Comparison of ENCODE assay signal across 29 cellular contexts in genomic region chr15:87917480-87917879, GRCh38.
"Had no signal": no experiment of that assay in that cellular context is flagged by ENCODE, and none has a peak within 500 bp of the region (broad histone marks: within the 10 kb centered on the region; RNA-seq: fewer than 3 reads in every experiment).

No MANE protein-coding gene starts in this region.

- H3K36me3 ChIP-seq: adrenal gland, cardiac muscle cell, colonic mucosa, esophagus muscularis mucosa, gastrocnemius medialis, heart left ventricle had no signal

- H3K27ac ChIP-seq: adrenal gland, body of pancreas, cardiac muscle cell, colonic mucosa, esophagus muscularis mucosa, foreskin keratinocyte, gastrocnemius medialis, heart left ventricle, VCaP had no signal

- H3K4me1 ChIP-seq: adrenal gland, body of pancreas, colonic mucosa, esophagus muscularis mucosa, foreskin keratinocyte, gastrocnemius medialis, heart left ventricle had no signal

- H3K9me3 ChIP-seq: adrenal gland, body of pancreas, colonic mucosa, esophagus muscularis mucosa, gastrocnemius medialis, heart left ventricle had no signal

- ATAC-seq: activated CD8-positive, alpha-beta T cell treated with anti-CD3 and anti-CD28 coated beads for 36 hours; activated naive CD8-positive, alpha-beta T cell treated with anti-CD3 and anti-CD28 coated beads, Interleukin-2, amount 50 U/mL, for 24 hours; activated T-cell treated with anti-CD3 and anti-CD28 coated beads, Interleukin-2, amount 50 U/mL, for 4 hours; body of pancreas; foreskin keratinocyte; gastrocnemius medialis; heart left ventricle; WTC11 had no signal

- H3K27me3 ChIP-seq: adrenal gland, body of pancreas, cardiac muscle cell, colonic mucosa, esophagus muscularis mucosa, foreskin keratinocyte, gastrocnemius medialis had no signal

- DNase-seq: activated CD4-positive, alpha-beta T cell treated with anti-CD3 and anti-CD28 coated beads for 1 hour; activated CD4-positive, alpha-beta T cell treated with anti-CD3 and anti-CD28 coated beads for 48 hours; activated CD4-positive, alpha-beta T cell treated with anti-CD3 and anti-CD28 coated beads, Interleukin-2, amount 50 U/mL, for 1 hour; activated CD4-positive, alpha-beta T cell treated with anti-CD3 and anti-CD28 coated beads, Interleukin-2, amount 50 U/mL, for 48 hours; activated CD8-positive, alpha-beta memory T cell treated with anti-CD3 and anti-CD28 coated beads for 24 hours; activated CD8-positive, alpha-beta T cell treated with anti-CD3 and anti-CD28 coated beads for 36 hours; activated effector memory CD4-positive, alpha-beta T cell treated with anti-CD3 and anti-CD28 coated beads, Interleukin-2, amount 50 U/mL, for 16 hours; activated naive CD4-positive, alpha-beta T cell treated with anti-CD3 and anti-CD28 coated beads for 36 hours; activated naive CD8-positive, alpha-beta T cell treated with anti-CD3 and anti-CD28 coated beads for 36 hours; activated naive CD8-positive, alpha-beta T cell treated with anti-CD3 and anti-CD28 coated beads, Interleukin-2, amount 50 U/mL, for 24 hours; activated T-cell treated with anti-CD3 and anti-CD28 coated beads, Interleukin-2, amount 50 U/mL, for 4 hours; adrenal gland; amygdala; aorta; body of pancreas; central memory CD4-positive, alpha-beta T cell; cerebellar nuclear complex; colonic mucosa; effector CD8-positive, alpha-beta T cell; erythroblast; gastrocnemius medialis; glutamatergic neuron; heart left ventricle; T-helper 2 cell had no signal

- H3K4me3 ChIP-seq: adrenal gland, body of pancreas, cardiac muscle cell, colonic mucosa, esophagus muscularis mucosa, gastrocnemius medialis, heart left ventricle had no signal
